Comparison of ENCODE assay signal across 8 cellular contexts in genomic region chr17:20009302-20010098, GRCh38. TPM values are rescaled to one million over a fixed set of nuclear protein-coding genes. Genes with fewer than 3 reads are reported as not detected.
DNase-seq lines count a peak whose midpoint lies in the region; ATAC-seq and TF ChIP-seq lines count a peak whose summit lies in the region.

Gene SPECC1 (plus strand): TSS chr17:20009359. CDS start chr17:20096652, 87,293 bp downstream.

- ATAC-seq in GM21576 (IDR thresholded peaks at IDR 0.05; ENCODE audit: unreplicated experiment) = peak; percentile 82

- TF ChIP-seq CTCF in testis (IDR thresholded peaks at IDR 0.05) = peak; percentile 98 to 100 (median 99)

- no peak; the same call in 1 of the 2 replicates for TF ChIP-seq EP300 in Ishikawa (IDR thresholded peaks at IDR 0.05; ENCODE audit: borderline replicate concordance)

- DNase-seq in DMS153 (lab: John Stamatoyannopoulos, UW) (peak; percentile 35), SHP77 treated with DMSO at 0.1 percent for 48 hours (lab: John Stamatoyannopoulos, UW) (peak; percentile 87), germinal center (ENCODE audit: low spot score) (peak; percentile 83), nucleus accumbens (lab: John Stamatoyannopoulos, UW) (peak in 31 of 56 donors; percentile 35 to 87 (median 69)), testis (peak; percentile 85)
- DNase-seq in activated effector memory CD4-positive, alpha-beta T cell treated with anti-CD3 and anti-CD28 coated beads, Interleukin-2, amount 50 U/mL, for 16 hours = peak; percentile 95

- TF ChIP-seq RAD21 in Ishikawa (IDR thresholded peaks at IDR 0.05; ENCODE audit: low read depth) = peak; percentile 21; the same call in 1 of the 2 replicates

- no peaks in the 10 kb centered on the region for H3K27me3 ChIP-seq in testis

- peak within 1 kb of the TSS; percentile 88 to 91 for H3K27ac ChIP-seq in testis

- intact Hi-C loops in testis (cut with DNase I; ENCODE audit: low total_unique reads) = loop anchor here (10.0 kb wide), 1 partner anchor 95 kb away; no protein-coding TSS in a partner anchor

- peak within 1 kb of the TSS; percentile 60 to 81 for H3K4me3 ChIP-seq in testis

- H3K36me3 ChIP-seq in testis (ENCODE audit: low read depth, missing control alignments) = no peaks in the 10 kb centered on the region

- no peak for TF ChIP-seq POLR2A in testis (IDR thresholded peaks at IDR 0.05)

- H3K9me3 ChIP-seq in testis = no peaks in the 10 kb centered on the region

- H3K4me1 ChIP-seq in testis = no peaks in the 10 kb centered on the region

- WGBS in testis, 2 donors = 0% methylated on average over 27 to 35 of the region's 96 CpGs

TF ChIP-seq in Ishikawa, 13 proteins besides CTCF, POLR2A, EP300 and RAD21:
- TF ChIP-seq, protein P1, sequence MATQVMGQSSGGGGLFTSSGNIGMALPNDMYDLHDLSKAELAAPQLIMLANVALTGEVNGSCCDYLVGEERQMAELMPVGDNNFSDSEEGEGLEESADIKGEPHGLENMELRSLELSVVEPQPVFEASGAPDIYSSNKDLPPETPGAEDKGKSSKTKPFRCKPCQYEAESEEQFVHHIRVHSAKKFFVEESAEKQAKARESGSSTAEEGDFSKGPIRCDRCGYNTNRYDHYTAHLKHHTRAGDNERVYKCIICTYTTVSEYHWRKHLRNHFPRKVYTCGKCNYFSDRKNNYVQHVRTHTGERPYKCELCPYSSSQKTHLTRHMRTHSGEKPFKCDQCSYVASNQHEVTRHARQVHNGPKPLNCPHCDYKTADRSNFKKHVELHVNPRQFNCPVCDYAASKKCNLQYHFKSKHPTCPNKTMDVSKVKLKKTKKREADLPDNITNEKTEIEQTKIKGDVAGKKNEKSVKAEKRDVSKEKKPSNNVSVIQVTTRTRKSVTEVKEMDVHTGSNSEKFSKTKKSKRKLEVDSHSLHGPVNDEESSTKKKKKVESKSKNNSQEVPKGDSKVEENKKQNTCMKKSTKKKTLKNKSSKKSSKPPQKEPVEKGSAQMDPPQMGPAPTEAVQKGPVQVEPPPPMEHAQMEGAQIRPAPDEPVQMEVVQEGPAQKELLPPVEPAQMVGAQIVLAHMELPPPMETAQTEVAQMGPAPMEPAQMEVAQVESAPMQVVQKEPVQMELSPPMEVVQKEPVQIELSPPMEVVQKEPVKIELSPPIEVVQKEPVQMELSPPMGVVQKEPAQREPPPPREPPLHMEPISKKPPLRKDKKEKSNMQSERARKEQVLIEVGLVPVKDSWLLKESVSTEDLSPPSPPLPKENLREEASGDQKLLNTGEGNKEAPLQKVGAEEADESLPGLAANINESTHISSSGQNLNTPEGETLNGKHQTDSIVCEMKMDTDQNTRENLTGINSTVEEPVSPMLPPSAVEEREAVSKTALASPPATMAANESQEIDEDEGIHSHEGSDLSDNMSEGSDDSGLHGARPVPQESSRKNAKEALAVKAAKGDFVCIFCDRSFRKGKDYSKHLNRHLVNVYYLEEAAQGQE (IDR thresholded peaks at IDR 0.05; ENCODE audit: low read depth) = no peak
- 0 out of 2 replicates have a peak, but pooled peaks have one; percentile 41 for TF ChIP-seq ZBTB7A (IDR thresholded peaks at IDR 0.05; ENCODE audit: low read depth)
- peak; percentile 54; the same call in 1 of the 2 replicates for TF ChIP-seq YY1 (IDR thresholded peaks at IDR 0.05; ENCODE audit: low read depth)
TF ChIP-seq in Ishikawa: peak in this region for 2.

RNA-seq across cellular contexts. Expression of gene SPECC1, which starts in this region (rescaled TPM):
- total RNA-seq in testis = 100 to 1,000 TPM; 148 to 160 TPM
- polyA plus RNA-seq in testis (ENCODE audit: insufficient read depth, low read depth, low replicate concordance) = 78.6 TPM

Comparison
In these comparisons a context has a peak if more than half of its experiments do, and no peak if none do; other contexts are left out.
1. Peak in every context shown above with its lines: DNase-seq, ATAC-seq, H3K4me3 ChIP-seq and H3K27ac ChIP-seq.
2. DNase-seq: peak in every context shown above with its lines; median percentile 95 in activated effector memory CD4-positive, alpha-beta T cell treated with anti-CD3 and anti-CD28 coated beads, Interleukin-2, amount 50 U/mL, for 16 hours; 87 in SHP77 treated with DMSO at 0.1 percent for 48 hours; 85 in testis; 83 in germinal center; 69 in nucleus accumbens; 35 in DMS153.